11 cellular contexts compared by ENCODE assay signal in the genomic region with DNA sequence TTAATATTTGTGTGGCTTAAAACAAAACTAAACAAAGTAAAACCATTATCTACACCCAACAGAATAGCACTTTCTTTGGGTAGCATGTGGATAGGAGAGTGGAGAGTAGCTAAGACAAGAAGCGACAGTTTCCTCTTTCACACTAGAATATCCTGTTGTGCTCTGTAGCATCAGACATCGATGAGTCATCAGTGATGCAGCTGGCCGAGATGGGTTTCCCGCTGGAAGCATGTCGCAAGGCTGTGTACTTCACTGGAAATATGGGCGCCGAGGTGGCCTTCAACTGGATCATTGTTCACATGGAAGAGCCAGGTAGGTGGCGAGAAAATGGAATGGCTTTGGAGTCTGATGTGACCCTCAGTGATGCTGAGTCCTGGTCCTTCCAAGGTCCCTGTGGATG.
DNase-seq lines count a peak whose midpoint lies in the region; ATAC-seq, FAIRE-seq and TF ChIP-seq lines count a peak whose summit lies in the region.
"Had no signal": no experiment of that assay in that cellular context is flagged by ENCODE, and none has a peak within 500 bp of the region (broad histone marks: within the 10 kb centered on the region; RNA-seq: fewer than 3 reads in every experiment).

No MANE protein-coding gene starts in this region.

- no peak overlapping the region for H3K4me3 Mint-ChIP-seq in MCF 10A (ENCODE audit: unreplicated experiment)
- no peak overlapping the region for H3K4me3 Mint-ChIP-seq in activated CD8-positive, alpha-beta T cell treated with anti-CD3 and anti-CD28 coated beads for 36 hours
- H3K4me3 Mint-ChIP-seq: stimulated activated naive B cell treated with anti-CD40 and anti-IgM and Interleukin-4, amounts not matched to agents 10 μg/mL and 1 μg/mL and 100 μg/mL, for 72 hours had no signal

- no peaks in the 10 kb centered on the region for H3K27me3 ChIP-seq in breast epithelium

- no peak for FAIRE-seq in GM12891 (lab: Jason Lieb, UNC)

- intact Hi-C loops in MCF 10A (cut with micrococcal nuclease) = loop anchor here (5.0 to 10.0 kb wide), 2 partner anchors 109 to 304 kb away; partner anchors contain the start of gene USP13
- intact Hi-C loops in breast epithelium (cut with DNase I; ENCODE audit: low total_unique reads) = no loop called here
- intact Hi-C loops in activated CD8-positive, alpha-beta T cell treated with anti-CD3 and anti-CD28 coated beads for 36 hours (cut with micrococcal nuclease) = no loop called here

- H3K4me1 ChIP-seq in breast epithelium = no peaks in the 10 kb centered on the region

- no peak for TF ChIP-seq CTCF in MCF 10A (IDR thresholded peaks at IDR 0.05; ENCODE audit: unreplicated experiment)
- no peak for TF ChIP-seq CTCF in breast epithelium (IDR thresholded peaks at IDR 0.05)
- no peak for TF ChIP-seq CTCF in fibroblast of mammary gland (conservative IDR thresholded peaks at IDR 0.05; ENCODE audit: control insufficient read depth, insufficient read depth, low read depth, low read length)
- no peak for TF ChIP-seq CTCF in activated CD8-positive, alpha-beta T cell treated with anti-CD3 and anti-CD28 coated beads for 36 hours (IDR thresholded peaks at IDR 0.05)

- no peaks in the 10 kb centered on the region for H3K27me3 Mint-ChIP-seq in MCF 10A (ENCODE audit: insufficient read depth, unreplicated experiment)
- no peaks in the 10 kb centered on the region for H3K27me3 Mint-ChIP-seq in activated CD8-positive, alpha-beta T cell treated with anti-CD3 and anti-CD28 coated beads for 36 hours
- H3K27me3 Mint-ChIP-seq: stimulated activated naive B cell treated with anti-CD40 and anti-IgM and Interleukin-4, amounts not matched to agents 10 μg/mL and 1 μg/mL and 100 μg/mL, for 72 hours had no signal

- in situ Hi-C loops in SK-MEL-5 (cut with HindIII; ENCODE audit: low pct_unique_long_range_greater_than_20kb, low sequenced_read_pairs) = no loop called here

- peaks cover 31% of the 10 kb centered on the region for H3K36me3 Mint-ChIP-seq in MCF 10A (ENCODE audit: insufficient read depth, unreplicated experiment)
- H3K36me3 Mint-ChIP-seq in activated CD8-positive, alpha-beta T cell treated with anti-CD3 and anti-CD28 coated beads for 36 hours (ENCODE audit: low read depth) = peaks cover 42% of the 10 kb centered on the region

- POLR2A ChIA-PET in MCF 10A (lab: Yijun Ruan, JAX) = interaction anchor here (1.4 kb wide), 1 partner anchor 841 kb away, joined by 3 read pairs; the partner anchor contains the start of gene TTC14
- POLR2A ChIA-PET in activated CD8-positive, alpha-beta T cell treated with anti-CD3 and anti-CD28 coated beads for 36 hours (lab: Charles Lee) = no interaction called here

- TF ChIP-seq POLR2A in breast epithelium (IDR thresholded peaks at IDR 0.05) (no peak), GM12891 (IDR thresholded peaks at IDR 0.05; ENCODE audit: low read depth, low read length) (no peak)

- CTCF ChIA-PET in MCF 10A (lab: Yijun Ruan, JAX) = interaction anchor here (0.6 to 2.0 kb wide), 3 partner anchors 10 to 885 kb away, joined by 3 to 7 read pairs (median 5); no protein-coding TSS in a partner anchor
- CTCF ChIA-PET in activated CD8-positive, alpha-beta T cell treated with anti-CD3 and anti-CD28 coated beads for 36 hours (lab: Charles Lee) = no interaction called here

- no peaks in the 10 kb centered on the region for H3K9me3 Mint-ChIP-seq in MCF 10A (ENCODE audit: unreplicated experiment)
- no peaks in the 10 kb centered on the region for H3K9me3 Mint-ChIP-seq in activated CD8-positive, alpha-beta T cell treated with anti-CD3 and anti-CD28 coated beads for 36 hours
- H3K9me3 Mint-ChIP-seq: stimulated activated naive B cell treated with anti-CD40 and anti-IgM and Interleukin-4, amounts not matched to agents 10 μg/mL and 1 μg/mL and 100 μg/mL, for 72 hours had no signal

- H3K36me3 ChIP-seq in breast epithelium = no peaks in the 10 kb centered on the region

- H3K4me1 Mint-ChIP-seq in MCF 10A (ENCODE audit: insufficient read depth, unreplicated experiment) = peaks cover 7% of the 10 kb centered on the region
- H3K4me1 Mint-ChIP-seq in activated CD8-positive, alpha-beta T cell treated with anti-CD3 and anti-CD28 coated beads for 36 hours (ENCODE audit: low read depth) = no peaks in the 10 kb centered on the region
- H3K4me1 Mint-ChIP-seq: stimulated activated naive B cell treated with anti-CD40 and anti-IgM and Interleukin-4, amounts not matched to agents 10 μg/mL and 1 μg/mL and 100 μg/mL, for 72 hours had no signal

- BruUV-seq in MCF 10A (replicated peaks; lab: Mats Ljungman, UMichigan) = no TSS peak

- H3K27ac Mint-ChIP-seq in MCF 10A (ENCODE audit: low read depth, unreplicated experiment) = no peak overlapping the region
- no peak overlapping the region for H3K27ac Mint-ChIP-seq in activated CD8-positive, alpha-beta T cell treated with anti-CD3 and anti-CD28 coated beads for 36 hours
- H3K27ac Mint-ChIP-seq: stimulated activated naive B cell treated with anti-CD40 and anti-IgM and Interleukin-4, amounts not matched to agents 10 μg/mL and 1 μg/mL and 100 μg/mL, for 72 hours had no signal

- H3K4me3 ChIP-seq in breast epithelium = no peak overlapping the region
- no peak overlapping the region for H3K4me3 ChIP-seq in fibroblast of mammary gland (ENCODE audit: control insufficient read depth, low read depth, low read length)

- no peaks in the 10 kb centered on the region for H3K9me3 ChIP-seq in breast epithelium

- no peak overlapping the region for H3K27ac ChIP-seq in breast epithelium

- peak; percentile 84 for DNase-seq in MCF 10A (ENCODE audit: unreplicated experiment)
- no peak for DNase-seq in breast epithelium (ENCODE audit: low spot score in 2 of 2)
- DNase-seq in SK-MEL-5 (ENCODE audit: low read depth, low spot score) = peak; percentile 61
- DNase-seq in fibroblast of mammary gland (ENCODE audit: low read depth) = peak; percentile 86
- no peak for DNase-seq in dedifferentiated amniotic fluid mesenchymal stem cell (ENCODE audit: extremely low spot score)
- DNase-seq in GM12891 (ENCODE audit: insufficient read length, low spot score) = no peak
- no peak for DNase-seq in OCI-M2 (lab: John Stamatoyannopoulos, UW; ENCODE audit: unreplicated experiment)
- DNase-seq in activated CD8-positive, alpha-beta T cell treated with anti-CD3 and anti-CD28 coated beads for 36 hours = no peak
- DNase-seq: left colon; NCI-H526; stimulated activated naive B cell treated with anti-CD40 and anti-IgM and Interleukin-4, amounts not matched to agents 10 μg/mL and 1 μg/mL and 100 μg/mL, for 72 hours had no signal

- no peak for ATAC-seq in activated CD8-positive, alpha-beta T cell treated with anti-CD3 and anti-CD28 coated beads for 36 hours
- ATAC-seq: left colon; stimulated activated naive B cell treated with anti-CD40 and anti-IgM and Interleukin-4, amounts not matched to agents 10 μg/mL and 1 μg/mL and 100 μg/mL, for 72 hours had no signal

TF ChIP-seq in GM12891, 5 proteins besides CTCF, POLR2A, EP300 and RAD21:
- no peak for TF ChIP-seq POU2F2 (IDR thresholded peaks at IDR 0.05; ENCODE audit: low read depth, low read length)
- no peak for TF ChIP-seq PAX5 (IDR thresholded peaks at IDR 0.05; ENCODE audit: insufficient read depth, low read length, severe bottlenecking)

Comparison
In these comparisons a context has a peak if more than half of its experiments do, and no peak if none do; other contexts are left out.
1. DNase-seq: peak in MCF 10A (single experiment), SK-MEL-5 (single experiment) and fibroblast of mammary gland (single experiment); none in breast epithelium (0 of 2), dedifferentiated amniotic fluid mesenchymal stem cell (single experiment), GM12891 (single experiment), OCI-M2 (single experiment) and activated CD8-positive, alpha-beta T cell treated with anti-CD3 and anti-CD28 coated beads for 36 hours (single experiment).